Comparison of ENCODE assay signal across 1 cellular context in the genomic region with DNA sequence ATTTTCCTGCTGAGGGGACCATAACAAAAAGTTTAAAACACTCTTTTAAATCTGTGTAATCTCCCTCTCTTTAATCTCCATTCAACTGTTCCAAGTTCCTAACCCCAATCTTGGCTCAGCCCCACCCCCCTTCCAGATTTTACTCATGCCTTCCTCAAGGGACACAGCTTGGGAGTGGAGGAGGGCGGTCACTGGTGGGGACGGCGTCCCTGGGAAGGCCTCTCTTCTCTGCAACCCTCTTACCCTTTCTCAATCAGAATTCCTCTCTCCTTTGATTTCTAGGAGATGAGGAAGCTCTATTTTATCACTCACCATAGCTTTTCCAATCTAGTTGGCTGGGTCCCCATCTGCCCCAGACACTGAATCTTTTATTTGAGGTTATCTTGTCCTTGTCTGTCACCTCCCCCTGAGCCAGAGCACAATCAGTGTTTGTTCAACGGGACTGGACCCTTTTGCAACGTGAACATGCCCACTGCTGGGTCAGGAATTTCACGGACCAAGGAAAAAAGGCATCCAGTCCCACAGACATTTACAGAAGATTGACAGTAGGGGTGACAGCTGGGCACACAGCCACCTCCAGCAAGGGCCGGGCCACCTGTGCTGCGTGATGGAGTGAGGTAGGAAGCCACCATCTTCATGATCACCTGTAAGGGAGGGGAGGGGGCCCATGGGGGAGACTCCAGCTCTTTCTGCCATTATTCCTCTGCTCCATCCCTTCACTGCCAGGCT.
TF ChIP-seq lines count a peak whose summit lies in the region.

No MANE protein-coding gene starts in this region.

TF ChIP-seq in GM23338, 12 proteins besides CTCF, POLR2A, EP300 and RAD21 (continued from another document):
- TF ChIP-seq, protein P1, sequence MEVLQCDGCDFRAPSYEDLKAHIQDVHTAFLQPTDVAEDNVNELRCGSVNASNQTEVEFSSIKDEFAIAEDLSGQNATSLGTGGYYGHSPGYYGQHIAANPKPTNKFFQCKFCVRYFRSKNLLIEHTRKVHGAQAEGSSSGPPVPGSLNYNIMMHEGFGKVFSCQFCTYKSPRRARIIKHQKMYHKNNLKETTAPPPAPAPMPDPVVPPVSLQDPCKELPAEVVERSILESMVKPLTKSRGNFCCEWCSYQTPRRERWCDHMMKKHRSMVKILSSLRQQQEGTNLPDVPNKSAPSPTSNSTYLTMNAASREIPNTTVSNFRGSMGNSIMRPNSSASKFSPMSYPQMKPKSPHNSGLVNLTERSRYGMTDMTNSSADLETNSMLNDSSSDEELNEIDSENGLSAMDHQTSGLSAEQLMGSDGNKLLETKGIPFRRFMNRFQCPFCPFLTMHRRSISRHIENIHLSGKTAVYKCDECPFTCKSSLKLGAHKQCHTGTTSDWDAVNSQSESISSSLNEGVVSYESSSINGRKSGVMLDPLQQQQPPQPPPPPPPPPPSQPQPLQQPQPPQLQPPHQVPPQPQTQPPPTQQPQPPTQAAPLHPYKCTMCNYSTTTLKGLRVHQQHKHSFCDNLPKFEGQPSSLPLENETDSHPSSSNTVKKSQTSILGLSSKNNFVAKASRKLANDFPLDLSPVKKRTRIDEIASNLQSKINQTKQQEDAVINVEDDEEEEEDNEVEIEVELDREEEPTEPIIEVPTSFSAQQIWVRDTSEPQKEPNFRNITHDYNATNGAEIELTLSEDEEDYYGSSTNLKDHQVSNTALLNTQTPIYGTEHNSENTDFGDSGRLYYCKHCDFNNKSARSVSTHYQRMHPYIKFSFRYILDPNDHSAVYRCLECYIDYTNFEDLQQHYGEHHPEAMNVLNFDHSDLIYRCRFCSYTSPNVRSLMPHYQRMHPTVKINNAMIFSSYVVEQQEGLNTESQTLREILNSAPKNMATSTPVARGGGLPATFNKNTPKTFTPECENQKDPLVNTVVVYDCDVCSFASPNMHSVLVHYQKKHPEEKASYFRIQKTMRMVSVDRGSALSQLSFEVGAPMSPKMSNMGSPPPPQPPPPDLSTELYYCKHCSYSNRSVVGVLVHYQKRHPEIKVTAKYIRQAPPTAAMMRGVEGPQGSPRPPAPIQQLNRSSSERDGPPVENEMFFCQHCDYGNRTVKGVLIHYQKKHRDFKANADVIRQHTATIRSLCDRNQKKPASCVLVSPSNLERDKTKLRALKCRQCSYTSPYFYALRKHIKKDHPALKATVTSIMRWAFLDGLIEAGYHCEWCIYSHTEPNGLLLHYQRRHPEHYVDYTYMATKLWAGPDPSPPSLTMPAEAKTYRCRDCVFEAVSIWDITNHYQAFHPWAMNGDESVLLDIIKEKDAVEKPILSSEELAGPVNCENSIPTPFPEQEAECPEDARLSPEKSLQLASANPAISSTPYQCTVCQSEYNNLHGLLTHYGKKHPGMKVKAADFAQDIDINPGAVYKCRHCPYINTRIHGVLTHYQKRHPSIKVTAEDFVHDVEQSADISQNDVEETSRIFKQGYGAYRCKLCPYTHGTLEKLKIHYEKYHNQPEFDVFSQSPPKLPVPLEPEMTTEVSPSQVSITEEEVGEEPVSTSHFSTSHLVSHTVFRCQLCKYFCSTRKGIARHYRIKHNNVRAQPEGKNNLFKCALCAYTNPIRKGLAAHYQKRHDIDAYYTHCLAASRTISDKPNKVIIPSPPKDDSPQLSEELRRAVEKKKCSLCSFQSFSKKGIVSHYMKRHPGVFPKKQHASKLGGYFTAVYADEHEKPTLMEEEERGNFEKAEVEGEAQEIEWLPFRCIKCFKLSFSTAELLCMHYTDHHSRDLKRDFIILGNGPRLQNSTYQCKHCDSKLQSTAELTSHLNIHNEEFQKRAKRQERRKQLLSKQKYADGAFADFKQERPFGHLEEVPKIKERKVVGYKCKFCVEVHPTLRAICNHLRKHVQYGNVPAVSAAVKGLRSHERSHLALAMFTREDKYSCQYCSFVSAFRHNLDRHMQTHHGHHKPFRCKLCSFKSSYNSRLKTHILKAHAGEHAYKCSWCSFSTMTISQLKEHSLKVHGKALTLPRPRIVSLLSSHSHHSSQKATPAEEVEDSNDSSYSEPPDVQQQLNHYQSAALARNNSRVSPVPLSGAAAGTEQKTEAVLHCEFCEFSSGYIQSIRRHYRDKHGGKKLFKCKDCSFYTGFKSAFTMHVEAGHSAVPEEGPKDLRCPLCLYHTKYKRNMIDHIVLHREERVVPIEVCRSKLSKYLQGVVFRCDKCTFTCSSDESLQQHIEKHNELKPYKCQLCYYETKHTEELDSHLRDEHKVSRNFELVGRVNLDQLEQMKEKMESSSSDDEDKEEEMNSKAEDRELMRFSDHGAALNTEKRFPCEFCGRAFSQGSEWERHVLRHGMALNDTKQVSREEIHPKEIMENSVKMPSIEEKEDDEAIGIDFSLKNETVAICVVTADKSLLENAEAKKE (CRISPR knock-in tag; IDR thresholded peaks at IDR 0.05): no peak
